ENCODE assay signal across 1 cellular context in the genomic region with DNA sequence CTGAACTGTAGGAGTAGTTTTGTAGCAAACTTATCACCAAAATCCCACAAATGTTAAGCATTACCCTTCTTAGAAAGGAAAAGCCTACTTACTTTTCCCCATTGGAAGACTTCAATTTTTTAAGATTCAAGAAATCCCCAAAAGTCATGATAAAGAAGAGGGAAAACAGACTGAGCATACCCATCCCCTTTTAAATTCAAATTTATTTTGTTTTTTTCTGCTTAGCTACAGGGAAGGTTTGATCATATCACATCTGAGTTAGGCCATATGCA.
TF ChIP-seq lines count a peak whose summit lies in the region.

No MANE protein-coding gene starts in this region.

TF ChIP-seq in GM23338, 12 proteins besides CTCF, POLR2A, EP300 and RAD21 (continued from another document):
- TF ChIP-seq ZNF462 (CRISPR knock-in tag; IDR thresholded peaks at IDR 0.05) (no peak), CREB1 (CRISPR knock-in tag; IDR thresholded peaks at IDR 0.05; ENCODE audit: low read depth) (no peak), ZNF331 (CRISPR knock-in tag; IDR thresholded peaks at IDR 0.05; ENCODE audit: low read depth) (no peak), ETS1 (IDR thresholded peaks at IDR 0.05) (no peak), ZNF114 (CRISPR knock-in tag; IDR thresholded peaks at IDR 0.05) (no peak), NANOG (IDR thresholded peaks at IDR 0.05; ENCODE audit: borderline replicate concordance) (no peak), POLR2AphosphoS5 (IDR thresholded peaks at IDR 0.05; ENCODE audit: low read depth) (no peak), STAT1 (IDR thresholded peaks at IDR 0.05; ENCODE audit: unreplicated experiment) (no peak)
